ENCODE assay signal across 8 cellular contexts in the genomic region with DNA sequence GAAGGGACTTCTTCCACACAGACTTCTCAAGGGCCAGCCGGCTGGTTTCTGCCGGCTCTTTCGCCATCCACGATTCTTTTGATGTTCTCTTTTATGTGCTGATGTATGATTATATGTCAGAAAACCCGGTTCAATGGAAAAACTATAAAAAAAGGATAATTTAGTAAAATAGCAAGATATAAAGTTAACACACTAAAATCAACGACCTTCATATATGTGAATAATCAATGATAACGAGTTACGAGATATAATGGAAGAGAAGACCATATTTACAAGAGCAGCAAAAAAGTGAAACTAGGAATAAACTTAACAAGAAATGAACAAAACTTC. TPM values are rescaled to one million over a fixed set of nuclear protein-coding genes. Genes with fewer than 3 reads are reported as not detected.
A peak's percentile ranks its signal among the peaks of the same experiment; 100 is the strongest.
DNase-seq lines count a peak whose midpoint lies in the region; ATAC-seq, FAIRE-seq and TF ChIP-seq lines count a peak whose summit lies in the region.

No MANE protein-coding gene starts in this region.

- H3K27me3 Mint-ChIP-seq in CD4-positive, alpha-beta memory T cell: peaks cover 8 to 12% of the 10 kb centered on the region in 2 donors
- H3K27me3 Mint-ChIP-seq in osteocyte (ENCODE audit: unreplicated experiment): peaks cover 43% of the 10 kb centered on the region

- H3K27me3 ChIP-seq in CD4-positive, alpha-beta memory T cell (ENCODE audit: insufficient read depth, low read length): no peaks in the 10 kb centered on the region
- H3K27me3 ChIP-seq in RWPE2 (ENCODE audit: insufficient read depth, poor library complexity, severe bottlenecking): no peaks in the 10 kb centered on the region

- ATAC-seq in RWPE2 (ENCODE audit: low read depth) (no peak), HG02798 (IDR thresholded peaks at IDR 0.05; ENCODE audit: poor library complexity, unreplicated experiment) (no peak), HG03025 (IDR thresholded peaks at IDR 0.05; ENCODE audit: low FRiP score, unreplicated experiment) (no peak), HG03565 (IDR thresholded peaks at IDR 0.05; ENCODE audit: unreplicated experiment) (no peak)

- POLR2A ChIA-PET in CD4-positive, alpha-beta memory T cell (lab: Charles Lee; ENCODE audit: partially characterized antibody): interaction anchor here (1.4 to 2.2 kb wide), 2 partner anchors 258 to 263 kb away, joined by 4 to 10 read pairs; a partner anchor contains a TSS

- no peak overlapping the region for H3K27ac ChIP-seq in CD4-positive, alpha-beta memory T cell (ENCODE audit: low read depth, low read length)
- peak overlapping the region; percentile 63 for H3K27ac ChIP-seq in RWPE2 (ENCODE audit: poor library complexity, severe bottlenecking)

- peaks cover 0 to 6% (median 0%) of the 10 kb centered on the region in 8 donors for H3K9me3 Mint-ChIP-seq in CD4-positive, alpha-beta memory T cell
- H3K9me3 Mint-ChIP-seq in osteocyte (ENCODE audit: unreplicated experiment): peaks cover 10% of the 10 kb centered on the region

- DNase-seq in CD4-positive, alpha-beta memory T cell: no peak
- DNase-seq in RWPE2 (ENCODE audit: low spot score) (no peak), epithelial cell of proximal tubule (ENCODE audit: low read depth) (no peak), osteocyte (ENCODE audit: extremely low spot score, unreplicated experiment) (no peak), RCC 7860 (ENCODE audit: low spot score) (no peak)

- no peaks in the 10 kb centered on the region for H3K9me3 ChIP-seq in CD4-positive, alpha-beta memory T cell (ENCODE audit: control insufficient read depth in 1 of 2, low read length in 2 of 2)
- H3K9me3 ChIP-seq in RWPE2 (ENCODE audit: severe bottlenecking): no peaks in the 10 kb centered on the region

- H3K4me1 Mint-ChIP-seq in CD4-positive, alpha-beta memory T cell: peaks cover 17 to 53% (median 37%) of the 10 kb centered on the region in 4 donors
- H3K4me1 Mint-ChIP-seq in osteocyte (ENCODE audit: unreplicated experiment): peaks cover 28% of the 10 kb centered on the region

- peak overlapping the region; percentile 94 to 96 (median 95) for H3K4me3 Mint-ChIP-seq in CD4-positive, alpha-beta memory T cell
- H3K4me3 Mint-ChIP-seq in osteocyte (ENCODE audit: unreplicated experiment): peak overlapping the region; percentile 97

- intact Hi-C loops in CD4-positive, alpha-beta memory T cell (cut with micrococcal nuclease): no loop called here

- H3K27ac Mint-ChIP-seq in CD4-positive, alpha-beta memory T cell: peak overlapping the region; percentile 30 to 94 (median 88)
- H3K27ac Mint-ChIP-seq in osteocyte (ENCODE audit: unreplicated experiment): peak overlapping the region; percentile 87

- peaks cover 41% of the 10 kb centered on the region for H3K4me1 ChIP-seq in CD4-positive, alpha-beta memory T cell (ENCODE audit: insufficient read depth, low read length)
- peaks cover 20% of the 10 kb centered on the region for H3K4me1 ChIP-seq in RWPE2 (ENCODE audit: insufficient read depth, poor library complexity, severe bottlenecking)

- no peaks in the 10 kb centered on the region for H3K36me3 ChIP-seq in CD4-positive, alpha-beta memory T cell (ENCODE audit: insufficient read depth, low read length)
- peaks cover 31% of the 10 kb centered on the region for H3K36me3 ChIP-seq in RWPE2 (ENCODE audit: low read depth)

- CTCF ChIA-PET in CD4-positive, alpha-beta memory T cell (lab: Charles Lee; ENCODE audit: partially characterized antibody): no interaction called here

- peak overlapping the region; percentile 81 to 91 for H3K4me3 ChIP-seq in CD4-positive, alpha-beta memory T cell (ENCODE audit: low read length in 2 of 2)
- H3K4me3 ChIP-seq in RWPE2 (ENCODE audit: severe bottlenecking) (peak overlapping the region; percentile 59), epithelial cell of proximal tubule (ENCODE audit: low read depth, low read length) (peak overlapping the region; percentile 70)

- no peak for TF ChIP-seq CTCF in RWPE2 (IDR thresholded peaks at IDR 0.05; ENCODE audit: poor library complexity, severe bottlenecking)
- no peak for TF ChIP-seq CTCF in epithelial cell of proximal tubule (conservative IDR thresholded peaks at IDR 0.05; ENCODE audit: low read depth, low read length)
- no peak for TF ChIP-seq CTCF in osteocyte (IDR thresholded peaks at IDR 0.05)

- H3K36me3 Mint-ChIP-seq in CD4-positive, alpha-beta memory T cell: peaks cover 25 to 33% of the 10 kb centered on the region in 2 donors
- H3K36me3 Mint-ChIP-seq in osteocyte (ENCODE audit: unreplicated experiment): peaks cover 28% of the 10 kb centered on the region

- FAIRE-seq in RCC 7860 (lab: Jason Lieb, UNC): no peak

RNA-seq across cellular contexts. Expression of a gene that starts 0.5 kb away (rescaled TPM):
- total RNA-seq in CD4-positive, alpha-beta memory T cell: 1 to 10 TPM; 8.0 to 8.3 TPM
- 1 to 10 TPM in 1 of 2 donors, under 1 TPM in 1; 0.70 to 1.3 TPM for polyA plus RNA-seq in CD4-positive, alpha-beta memory T cell
- total RNA-seq in epithelial cell of proximal tubule: 4.8 and 4.9 TPM in 2 replicates
- 4.5 and 5.7 TPM in 2 replicates for total RNA-seq in osteocyte

RNA-seq across cellular contexts. Expression of a gene that starts 43.2 kb away (rescaled TPM):
- 1 to 10 TPM; 1.1 to 1.7 TPM for total RNA-seq in CD4-positive, alpha-beta memory T cell
- not detected for polyA plus RNA-seq in CD4-positive, alpha-beta memory T cell
- total RNA-seq in epithelial cell of proximal tubule (0.87 and 2.6 TPM in 2 replicates), osteocyte (5.4 and 6.0 TPM in 2 replicates)

RNA-seq across cellular contexts. Expression of a gene that starts 50.3 kb away (rescaled TPM):
- 10 to 100 TPM; 12.4 to 12.6 TPM for total RNA-seq in CD4-positive, alpha-beta memory T cell
- polyA plus RNA-seq in CD4-positive, alpha-beta memory T cell: 1 to 10 TPM; 2.3 to 4.2 TPM
- total RNA-seq in epithelial cell of proximal tubule: 1.8 and 3.6 TPM in 2 replicates
- 6.2 and 7.3 TPM in 2 replicates for total RNA-seq in osteocyte
